ENCODE assay signal across 9 cellular contexts in the genomic region with DNA sequence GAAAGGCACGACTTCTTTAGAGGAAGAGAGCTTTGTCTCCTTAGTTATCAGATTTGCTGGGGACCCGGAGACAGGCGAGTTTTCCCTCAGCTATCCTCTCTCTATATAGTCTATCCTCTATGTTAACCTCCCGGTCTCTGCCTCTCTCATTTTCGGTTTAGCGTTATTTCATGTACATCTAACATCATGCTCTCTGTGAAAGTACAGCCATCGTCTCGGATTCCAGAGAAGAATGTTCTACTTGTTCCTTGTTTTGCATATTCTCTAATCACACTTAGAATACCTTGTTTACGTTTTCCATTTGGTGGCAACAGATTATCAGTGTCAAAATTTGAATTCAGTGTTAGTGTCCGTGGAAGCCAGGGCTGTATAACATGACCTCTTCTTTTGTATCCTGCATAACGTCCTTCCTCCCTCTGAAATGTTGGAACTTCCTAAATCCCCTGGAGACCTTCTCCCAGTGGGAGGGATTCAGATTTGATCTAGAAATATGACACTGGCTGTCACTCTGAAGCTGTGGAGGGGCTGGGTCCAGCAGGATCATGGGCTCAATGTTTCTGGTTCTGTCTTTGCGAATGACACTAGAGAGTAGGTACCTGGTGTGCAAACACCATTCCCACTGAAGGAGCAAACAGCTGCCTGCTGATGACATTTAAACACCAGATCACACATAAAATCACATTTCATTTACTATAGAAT. TPM values are rescaled to one million over a fixed set of nuclear protein-coding genes. Genes with fewer than 3 reads are reported as not detected.
A peak's percentile ranks its signal among the peaks of the same experiment; 100 is the strongest.
DNase-seq lines count a peak whose midpoint lies in the region; ATAC-seq and TF ChIP-seq lines count a peak whose summit lies in the region.
"Had no signal": no experiment of that assay in that cellular context is flagged by ENCODE, and none has a peak within 500 bp of the region (broad histone marks: within the 10 kb centered on the region; RNA-seq: fewer than 3 reads in every experiment).

No MANE protein-coding gene starts in this region.

- H3K36me3 ChIP-seq in SK-N-SH (replicated peaks in 1 of 2; ENCODE audit: control insufficient read depth in 1 of 2, insufficient read depth in 2 of 2, low read length in 1 of 2) (no peaks in the 10 kb centered on the region), fibroblast of lung (ENCODE audit: control insufficient read depth, insufficient read depth, low read length) (no peaks in the 10 kb centered on the region)
- H3K36me3 ChIP-seq: BLaER1 had no signal

- H3K9me3 ChIP-seq in SK-N-SH: no peaks in the 10 kb centered on the region
- H3K9me3 ChIP-seq in fibroblast of lung (ENCODE audit: control insufficient read depth, insufficient read depth, low read depth, low read length): no peaks in the 10 kb centered on the region

- WGBS in SK-N-SH (ENCODE audit: low lambda C conversion rate): 4% methylated on average over 12 of the region's 12 CpGs

- no peak for TF ChIP-seq RAD21 in SK-N-SH (IDR thresholded peaks at IDR 0.05; ENCODE audit: low read length)

- H3K4me1 ChIP-seq in SK-N-SH (ENCODE audit: control insufficient read depth in 1 of 2, insufficient read depth in 2 of 2, low read depth in 1 of 2, low read length in 1 of 2) (peaks cover 0 to 9% of the 10 kb centered on the region in 2 experiments; a peak in 1 of 4 replicates), fibroblast of lung (ENCODE audit: control insufficient read depth, extremely low read depth, insufficient read depth, low read length) (no peaks in the 10 kb centered on the region)
- H3K4me1 ChIP-seq: BLaER1 had no signal

- H3K4me3 ChIP-seq in HFF-Myc (replicated peaks; ENCODE audit: low read depth, low read length) (peak overlapping the region; percentile 67), SK-N-SH (ENCODE audit: low read depth in 2 of 2, low read length in 1 of 2) (peak overlapping the region; percentile 52 to 69), fibroblast of lung (replicated peaks in 1 of 4; ENCODE audit: control extremely low read depth in 1 of 4, insufficient read depth in 1 of 4, low read depth in 3 of 4, low read length in 4 of 4) (peak overlapping the region; percentile 71 to 93 (median 82))
- H3K4me3 ChIP-seq: BLaER1 had no signal

- H3F3A ChIP-seq in SK-N-SH (replicated peaks; ENCODE audit: insufficient read depth): peaks cover 6% of the 10 kb centered on the region

- DNase-seq in NCI-H1092 treated with DMSO at 0.1 percent for 48 hours (lab: John Stamatoyannopoulos, UW) (peak; percentile 8), NCI-H1092 (lab: John Stamatoyannopoulos, UW) (no peak), HFF-Myc (ENCODE audit: extremely low read depth, low read depth) (no peak), SK-N-SH (peak; percentile 13), fibroblast of lung (ENCODE audit: low read depth in 2 of 2) (peak; percentile 13 to 39), omental fat pad (ENCODE audit: low spot score) (no peak), SIG-M5 treated with dmso at 0.1 percent for 504 hours (lab: John Stamatoyannopoulos, UW; ENCODE audit: unreplicated experiment) (no peak), D341Med (ENCODE audit: low spot score) (no peak)

- CTCF ChIA-PET in SK-N-SH (lab: Yijun Ruan, JAX): no interaction called here

- H3K27me3 ChIP-seq in SK-N-SH (ENCODE audit: insufficient read depth) (peaks cover 40% of the 10 kb centered on the region; the same call in 1 of the 2 replicates), fibroblast of lung (ENCODE audit: control insufficient read depth, insufficient read depth, low read length) (no peaks in the 10 kb centered on the region)
- H3K27me3 ChIP-seq: BLaER1 had no signal

- H4K20me1 ChIP-seq in SK-N-SH (ENCODE audit: insufficient read depth) (no peaks in the 10 kb centered on the region), fibroblast of lung (ENCODE audit: control insufficient read depth, extremely low read depth, insufficient read depth, low read length) (no peaks in the 10 kb centered on the region)
- H4K20me1 ChIP-seq: BLaER1 had no signal

- H2AFZ ChIP-seq in SK-N-SH (ENCODE audit: low read depth): peak overlapping the region; percentile 69; the same call in 1 of the 2 replicates
- peak overlapping the region; percentile 92 for H2AFZ ChIP-seq in fibroblast of lung (ENCODE audit: low read length)

- POLR2A ChIA-PET in SK-N-SH (lab: Yijun Ruan, JAX): no interaction called here

- H3K9ac ChIP-seq in SK-N-SH (no peak overlapping the region; the same call in 1 of the 2 replicates), fibroblast of lung (ENCODE audit: insufficient read depth, low read length) (peak overlapping the region; percentile 70)
- H3K9ac ChIP-seq: BLaER1 had no signal

- TF ChIP-seq EP300 in SK-N-SH (IDR thresholded peaks at IDR 0.05; ENCODE audit: borderline replicate concordance in 1 of 2, low read depth in 1 of 2, low read length in 1 of 2): no peak

- H3K27ac ChIP-seq in SK-N-SH (ENCODE audit: low read depth in 2 of 2, low read length in 1 of 2) (no peak overlapping the region), fibroblast of lung (ENCODE audit: insufficient read depth, low read length) (peak overlapping the region; percentile 76)
- H3K27ac ChIP-seq: BLaER1 had no signal

- H3K9me2 ChIP-seq in SK-N-SH: no peaks in the 10 kb centered on the region

- H3K79me2 ChIP-seq in SK-N-SH (ENCODE audit: insufficient read depth) (no peaks in the 10 kb centered on the region), fibroblast of lung (ENCODE audit: control insufficient read depth, insufficient read depth, low read length) (no peaks in the 10 kb centered on the region)

- H3K4me2 ChIP-seq in SK-N-SH: peak overlapping the region; percentile 96
- H3K4me2 ChIP-seq in fibroblast of lung (ENCODE audit: extremely low read depth, insufficient read depth, low read length): peak overlapping the region; percentile 64
- H3K4me2 ChIP-seq: BLaER1 had no signal

- peak; percentile 45 for ATAC-seq in omental fat pad (ENCODE audit: low FRiP score)

- TF ChIP-seq CTCF in HFF-Myc (IDR thresholded peaks at IDR 0.05; ENCODE audit: low read depth, low read length, missing control alignments): no peak
- no peak for TF ChIP-seq CTCF in SK-N-SH (IDR thresholded peaks at IDR 0.05)
- no peak for TF ChIP-seq CTCF in fibroblast of lung (conservative IDR thresholded peaks at IDR 0.05 in 1 of 2, IDR thresholded peaks at IDR 0.05 in 1 of 2; ENCODE audit: low read depth in 1 of 2, low read length in 2 of 2)
- TF ChIP-seq CTCF in omental fat pad (IDR thresholded peaks at IDR 0.05): no peak

TF ChIP-seq in SK-N-SH, 30 proteins besides CTCF, POLR2A, EP300 and RAD21 (continues in another document):
- TF ChIP-seq TAF1 (IDR thresholded peaks at IDR 0.05; ENCODE audit: borderline replicate concordance, low read depth, low read length) (no peak), GABPA (IDR thresholded peaks at IDR 0.05; ENCODE audit: low read depth) (no peak)

RNA-seq across cellular contexts. Expression of a gene that starts 0.7 kb away (rescaled TPM):
- 0.31 and 0.34 TPM in 2 replicates for polyA plus RNA-seq in SK-N-SH (2012; rRNA removed)
- 0.14 and 0.24 TPM in 2 replicates for polyA plus RNA-seq in SK-N-SH (2012; cell fraction: cytosol; rRNA removed)
- 0.83 and 0.99 TPM in 2 replicates for polyA plus RNA-seq in SK-N-SH (2012; cell fraction: nucleus; rRNA removed)
- 1.3 and 2.5 TPM in 2 replicates for total RNA-seq in fibroblast of lung
- 0.51 and 1.9 TPM in 2 replicates for polyA plus RNA-seq in fibroblast of lung
- polyA plus RNA-seq in fibroblast of lung (2012): 0.43 and 1.6 TPM in 2 replicates
- polyA minus RNA-seq in fibroblast of lung (ENCODE audit: low replicate concordance): not detected in 2 replicates
- total RNA-seq in omental fat pad: 10 to 100 TPM in 2 of 4 donors, 1 to 10 TPM in 2; 1.1 to 26.9 (median 6.7) TPM

RNA-seq across cellular contexts. Expression of a gene that starts 40.7 kb away (rescaled TPM):
- polyA plus RNA-seq in SK-N-SH (2012; rRNA removed) (0.02 and 0.03 TPM in 2 replicates), fibroblast of lung (0.24 and 0.58 TPM in 2 replicates)
- polyA plus RNA-seq in SK-N-SH (2012; cell fraction: cytosol; rRNA removed): 0.01 TPM in 2 replicates
- not detected in 2 replicates for polyA plus RNA-seq in SK-N-SH (2012; cell fraction: nucleus; rRNA removed)
- total RNA-seq in fibroblast of lung (0.66 and 0.77 TPM in 2 replicates), omental fat pad (1 to 10 TPM in 1 of 4 donors, under 1 TPM in 1, not detected in 2; 0.56 to 1.8 TPM)
- polyA plus RNA-seq in fibroblast of lung (2012): 0.13 and 0.45 TPM in 2 replicates
- polyA minus RNA-seq in fibroblast of lung (ENCODE audit: low replicate concordance): not detected in 2 replicates

RNA-seq across cellular contexts. Expression of a gene that starts 51.2 kb away (rescaled TPM):
- not detected in 2 replicates for polyA plus RNA-seq in SK-N-SH (2012; rRNA removed)
- polyA plus RNA-seq in SK-N-SH (2012; cell fraction: cytosol; rRNA removed): not detected in 2 replicates
- polyA plus RNA-seq in SK-N-SH (2012; cell fraction: nucleus; rRNA removed): not detected in 2 replicates
- total RNA-seq in fibroblast of lung: not detected in 2 replicates
- not detected in 2 replicates for polyA plus RNA-seq in fibroblast of lung
- polyA plus RNA-seq in fibroblast of lung (2012): not detected in 2 replicates
- not detected in 2 replicates for polyA minus RNA-seq in fibroblast of lung (ENCODE audit: low replicate concordance)
- 1 to 10 TPM in 2 of 4 donors, not detected in 2; 1.9 to 3.4 TPM for total RNA-seq in omental fat pad

RNA-seq across cellular contexts. Expression of a gene that starts 57.4 kb away (rescaled TPM):
- polyA plus RNA-seq in SK-N-SH (2012; rRNA removed): not detected in 2 replicates
- not detected in 2 replicates for polyA plus RNA-seq in SK-N-SH (2012; cell fraction: cytosol; rRNA removed)
- polyA plus RNA-seq in SK-N-SH (2012; cell fraction: nucleus; rRNA removed): not detected in 2 replicates
- not detected in 2 replicates for total RNA-seq in fibroblast of lung
- not detected in 2 replicates for polyA plus RNA-seq in fibroblast of lung
- polyA plus RNA-seq in fibroblast of lung (2012): 0.37 TPM in 1 of 2 replicates, not detected in the other
- polyA minus RNA-seq in fibroblast of lung (ENCODE audit: low replicate concordance): not detected in 2 replicates
- not detected for total RNA-seq in omental fat pad

RNA-seq across cellular contexts. Expression of a gene that starts 59.8 kb away (rescaled TPM):
- polyA plus RNA-seq in SK-N-SH (2012; rRNA removed) (20.9 and 33.7 TPM in 2 replicates), fibroblast of lung (0.25 and 2.1 TPM in 2 replicates)
- 11.6 and 21.0 TPM in 2 replicates for polyA plus RNA-seq in SK-N-SH (2012; cell fraction: cytosol; rRNA removed)
- polyA plus RNA-seq in SK-N-SH (2012; cell fraction: nucleus; rRNA removed): 125 and 134 TPM in 2 replicates
- total RNA-seq in fibroblast of lung (2.8 and 4.4 TPM in 2 replicates), omental fat pad (100 to 1,000 TPM in 1 of 4 donors, 10 to 100 TPM in 3; 27.8 to 295 (median 68.7) TPM)
- polyA plus RNA-seq in fibroblast of lung (2012): 0.17 and 2.6 TPM in 2 replicates
- not detected in 2 replicates for polyA minus RNA-seq in fibroblast of lung (ENCODE audit: low replicate concordance)

Comparison
In these comparisons a context has a peak if more than half of its experiments do, and no peak if none do; other contexts are left out.
1. DNase-seq: peak in NCI-H1092 treated with DMSO at 0.1 percent for 48 hours (single experiment), SK-N-SH (single experiment) and fibroblast of lung (2 of 2); none in NCI-H1092 (single experiment), HFF-Myc (single experiment), omental fat pad (single experiment), SIG-M5 treated with dmso at 0.1 percent for 504 hours (single experiment) and D341Med (single experiment).
2. Peak in every context shown above with its lines, with median percentiles within 50 percentile points of each other: H3K4me3 ChIP-seq.